In genomic region chr10:4427524-4427923, GRCh38 we compare ENCODE assay signal across 18 cellular contexts.
DNase-seq lines count a peak whose midpoint lies in the region; ATAC-seq, FAIRE-seq and TF ChIP-seq lines count a peak whose summit lies in the region.
"Had no signal": no experiment of that assay in that cellular context is flagged by ENCODE, and none has a peak within 500 bp of the region (broad histone marks: within the 10 kb centered on the region; RNA-seq: fewer than 3 reads in every experiment).

No MANE protein-coding gene starts in this region.

- H3K4me3 ChIP-seq in AG10803 (ENCODE audit: low read length): no peak overlapping the region
- no peak overlapping the region for H3K4me3 ChIP-seq in astrocyte (ENCODE audit: insufficient read depth, low read depth, low read length)
- H3K4me3 ChIP-seq in pancreas: no peak overlapping the region
- H3K4me3 ChIP-seq in A673 (ENCODE audit: low read depth, low read length, poor library complexity, severe bottlenecking): no peak overlapping the region
- H3K4me3 ChIP-seq: BLaER1 treated with 17β-estradiol and CSF1 and Interleukin-3, amounts not matched to agents 10 nM and 100 nM; PC-9; SK-N-MC had no signal

- no peaks in the 10 kb centered on the region for H3K36me3 ChIP-seq in astrocyte (ENCODE audit: insufficient read depth, low read length)
- no peaks in the 10 kb centered on the region for H3K36me3 ChIP-seq in pancreas
- H3K36me3 ChIP-seq in A673 (ENCODE audit: insufficient read depth, low read length, poor library complexity, severe bottlenecking): no peaks in the 10 kb centered on the region
- H3K36me3 ChIP-seq: BLaER1 treated with 17β-estradiol and CSF1 and Interleukin-3, amounts not matched to agents 10 nM and 100 nM had no signal

- BruUV-seq in A673 (replicated peaks; lab: Mats Ljungman, UMichigan): no TSS peak

- no peak for FAIRE-seq in astrocyte (lab: Jason Lieb, UNC)
- peak; percentile 29 for FAIRE-seq in pancreas (lab: Jason Lieb, UNC)
- FAIRE-seq: H54, HepG2 had no signal

- H3K79me2 ChIP-seq in astrocyte (ENCODE audit: insufficient read depth, low read length): no peaks in the 10 kb centered on the region

- H3K27me3 Mint-ChIP-seq in astrocyte (ENCODE audit: low read depth, unreplicated experiment): no peaks in the 10 kb centered on the region
- H3K27me3 Mint-ChIP-seq in activated T-helper 1 cell treated with anti-CD3 and anti-CD28 coated beads, Interleukin-12 subunit alpha, Interleukin-12 subunit beta, Interleukin-2, Interleukin-4 antibody, amounts not matched to agents 30 ng/mL and 10 ng/mL and 1 ng/mL, durations not matched to agents 14 hours and 24 hours and 36 hours (ENCODE audit: insufficient read depth): peaks cover 11% of the 10 kb centered on the region

- TF ChIP-seq CTCF in AG10803 (conservative IDR thresholded peaks at IDR 0.05; ENCODE audit: low read length): no peak
- TF ChIP-seq CTCF in astrocyte (IDR thresholded peaks at IDR 0.05; ENCODE audit: insufficient read depth, low read depth, low read length): no peak
- no peak for TF ChIP-seq CTCF in pancreas (IDR thresholded peaks at IDR 0.05)
- TF ChIP-seq CTCF in A673 (conservative IDR thresholded peaks at IDR 0.05; ENCODE audit: low read depth, low read length): no peak

- POLR2A ChIA-PET in A673 (lab: Charles Lee; ENCODE audit: low non-redundant PET): no interaction called here

- no peak overlapping the region for H3K4me3 Mint-ChIP-seq in astrocyte (ENCODE audit: unreplicated experiment)
- no peak overlapping the region for H3K4me3 Mint-ChIP-seq in activated T-helper 1 cell treated with anti-CD3 and anti-CD28 coated beads, Interleukin-12 subunit alpha, Interleukin-12 subunit beta, Interleukin-2, Interleukin-4 antibody, amounts not matched to agents 30 ng/mL and 10 ng/mL and 1 ng/mL, durations not matched to agents 14 hours and 24 hours and 36 hours

- no peak overlapping the region for H3K27ac Mint-ChIP-seq in astrocyte (ENCODE audit: unreplicated experiment)
- no peak overlapping the region for H3K27ac Mint-ChIP-seq in activated T-helper 1 cell treated with anti-CD3 and anti-CD28 coated beads, Interleukin-12 subunit alpha, Interleukin-12 subunit beta, Interleukin-2, Interleukin-4 antibody, amounts not matched to agents 30 ng/mL and 10 ng/mL and 1 ng/mL, durations not matched to agents 14 hours and 24 hours and 36 hours

- no peaks in the 10 kb centered on the region for H3K27me3 ChIP-seq in astrocyte (ENCODE audit: insufficient read depth, low read length)
- H3K27me3 ChIP-seq in pancreas: no peaks in the 10 kb centered on the region
- peaks cover 20% of the 10 kb centered on the region for H3K27me3 ChIP-seq in A673 (replicated peaks; ENCODE audit: insufficient read depth, low read depth, low read length, poor library complexity)
- H3K27me3 ChIP-seq: BLaER1 treated with 17β-estradiol and CSF1 and Interleukin-3, amounts not matched to agents 10 nM and 100 nM had no signal

- no peaks in the 10 kb centered on the region for H3K36me3 Mint-ChIP-seq in astrocyte (ENCODE audit: low read depth, unreplicated experiment)
- no peaks in the 10 kb centered on the region for H3K36me3 Mint-ChIP-seq in activated T-helper 1 cell treated with anti-CD3 and anti-CD28 coated beads, Interleukin-12 subunit alpha, Interleukin-12 subunit beta, Interleukin-2, Interleukin-4 antibody, amounts not matched to agents 30 ng/mL and 10 ng/mL and 1 ng/mL, durations not matched to agents 14 hours and 24 hours and 36 hours (ENCODE audit: low read depth)

- no peak for ATAC-seq in pancreas
- no peak for ATAC-seq in GM19023 (IDR thresholded peaks at IDR 0.05; ENCODE audit: unreplicated experiment)
- ATAC-seq: HepG2 had no signal

- H3K27ac ChIP-seq in astrocyte (ENCODE audit: low read depth, low read length): no peak overlapping the region
- H3K27ac ChIP-seq in pancreas: no peak overlapping the region
- no peak overlapping the region for H3K27ac ChIP-seq in A673 (ENCODE audit: low read depth, low read length, poor library complexity, severe bottlenecking)
- H3K27ac ChIP-seq: BLaER1 treated with 17β-estradiol and CSF1 and Interleukin-3, amounts not matched to agents 10 nM and 100 nM; PC-9; SK-N-MC had no signal

- H3K4me2 ChIP-seq in astrocyte (ENCODE audit: low read length): no peak overlapping the region
- H3K4me2 ChIP-seq: BLaER1 treated with 17β-estradiol and CSF1 and Interleukin-3, amounts not matched to agents 10 nM and 100 nM; PC-9 had no signal

- 64 to 85% methylated on average over 1 of the region's 1 CpG for WGBS in pancreas, 2 donors

- DNase-seq in AG10803 (ENCODE audit: low read depth) (peak; percentile 57), astrocyte (ENCODE audit: low read depth) (peak; percentile 5), foreskin melanocyte (peak; percentile 63), pancreas (no peak), A673 (ENCODE audit: low spot score) (no peak)
- no peak for DNase-seq in stimulated activated CD4-positive, alpha-beta T cell treated with anti-CD3 and anti-CD28 coated beads, Interleukin-12 subunit alpha, Interleukin-12 subunit beta, amount 100 ng/mL, for 4 hours
- DNase-seq in activated T-helper 1 cell treated with anti-CD3 and anti-CD28 coated beads, Interleukin-12 subunit alpha, Interleukin-12 subunit beta, Interleukin-2, Interleukin-4 antibody, amounts not matched to agents 30 ng/mL and 10 ng/mL and 1 ng/mL, durations not matched to agents 14 hours and 24 hours and 36 hours (ENCODE audit: low spot score): no peak
- DNase-seq: 8988T, NCI-H1048, NCI-H1436 treated with DMSO at 0.1 percent for 48 hours, NCI-H2081, NCI-H510A, PC-9 had no signal

- H3K4me1 Mint-ChIP-seq in astrocyte (ENCODE audit: low read depth, unreplicated experiment): peaks cover 17% of the 10 kb centered on the region
- H3K4me1 Mint-ChIP-seq in activated T-helper 1 cell treated with anti-CD3 and anti-CD28 coated beads, Interleukin-12 subunit alpha, Interleukin-12 subunit beta, Interleukin-2, Interleukin-4 antibody, amounts not matched to agents 30 ng/mL and 10 ng/mL and 1 ng/mL, durations not matched to agents 14 hours and 24 hours and 36 hours (ENCODE audit: low read depth): no peaks in the 10 kb centered on the region

- H3K9me3 ChIP-seq in astrocyte (ENCODE audit: insufficient read depth, low read depth, low read length) (no peaks in the 10 kb centered on the region), pancreas (no peaks in the 10 kb centered on the region), A673 (ENCODE audit: low read depth, low read length, poor library complexity, severe bottlenecking) (no peaks in the 10 kb centered on the region)
- H3K9me3 ChIP-seq: BLaER1 treated with 17β-estradiol and CSF1 and Interleukin-3, amounts not matched to agents 10 nM and 100 nM had no signal

- H2AFZ ChIP-seq in astrocyte (ENCODE audit: low read depth, low read length): no peak overlapping the region
- H2AFZ ChIP-seq: PC-9 had no signal

- no peaks in the 10 kb centered on the region for H4K20me1 ChIP-seq in astrocyte (ENCODE audit: insufficient read depth, low read length)
- H4K20me1 ChIP-seq: BLaER1 treated with 17β-estradiol and CSF1 and Interleukin-3, amounts not matched to agents 10 nM and 100 nM had no signal

- H3K4me1 ChIP-seq in astrocyte (ENCODE audit: insufficient read depth, low read length) (peaks cover 11% of the 10 kb centered on the region), pancreas (no peaks in the 10 kb centered on the region), A673 (ENCODE audit: insufficient read depth, low read length, poor library complexity, severe bottlenecking) (no peaks in the 10 kb centered on the region)

- intact Hi-C loops in pancreas (cut with DNase I): no loop called here
- intact Hi-C loops in A673 (cut with micrococcal nuclease; ENCODE audit: unreplicated experiment): no loop called here
- intact Hi-C loops in activated T-helper 1 cell treated with anti-CD3 and anti-CD28 coated beads, Interleukin-12 subunit alpha, Interleukin-12 subunit beta, Interleukin-2, Interleukin-4 antibody, amounts not matched to agents 30 ng/mL and 10 ng/mL and 1 ng/mL, durations not matched to agents 14 hours and 24 hours and 36 hours (cut with micrococcal nuclease): no loop called here

- CTCF ChIA-PET in A673 (lab: Charles Lee): no interaction called here

- H3K9ac ChIP-seq in astrocyte (ENCODE audit: low read length): no peak overlapping the region
- H3K9ac ChIP-seq: BLaER1 treated with 17β-estradiol and CSF1 and Interleukin-3, amounts not matched to agents 10 nM and 100 nM had no signal

- no peaks in the 10 kb centered on the region for H3K9me3 Mint-ChIP-seq in astrocyte (ENCODE audit: unreplicated experiment)
- H3K9me3 Mint-ChIP-seq in activated T-helper 1 cell treated with anti-CD3 and anti-CD28 coated beads, Interleukin-12 subunit alpha, Interleukin-12 subunit beta, Interleukin-2, Interleukin-4 antibody, amounts not matched to agents 30 ng/mL and 10 ng/mL and 1 ng/mL, durations not matched to agents 14 hours and 24 hours and 36 hours: no peaks in the 10 kb centered on the region

Comparison
In these comparisons a context has a peak if more than half of its experiments do, and no peak if none do; other contexts are left out.
1. DNase-seq: peak in AG10803 (single experiment), astrocyte (single experiment) and foreskin melanocyte (single experiment); none in pancreas (0 of 6), stimulated activated CD4-positive, alpha-beta T cell treated with anti-CD3 and anti-CD28 coated beads, Interleukin-12 subunit alpha, Interleukin-12 subunit beta, amount 100 ng/mL, for 4 hours (single experiment), A673 (single experiment) and activated T-helper 1 cell treated with anti-CD3 and anti-CD28 coated beads, Interleukin-12 subunit alpha, Interleukin-12 subunit beta, Interleukin-2, Interleukin-4 antibody, amounts not matched to agents 30 ng/mL and 10 ng/mL and 1 ng/mL, durations not matched to agents 14 hours and 24 hours and 36 hours (single experiment).